ENCODE assay signal across 12 cellular contexts in the genomic region with DNA sequence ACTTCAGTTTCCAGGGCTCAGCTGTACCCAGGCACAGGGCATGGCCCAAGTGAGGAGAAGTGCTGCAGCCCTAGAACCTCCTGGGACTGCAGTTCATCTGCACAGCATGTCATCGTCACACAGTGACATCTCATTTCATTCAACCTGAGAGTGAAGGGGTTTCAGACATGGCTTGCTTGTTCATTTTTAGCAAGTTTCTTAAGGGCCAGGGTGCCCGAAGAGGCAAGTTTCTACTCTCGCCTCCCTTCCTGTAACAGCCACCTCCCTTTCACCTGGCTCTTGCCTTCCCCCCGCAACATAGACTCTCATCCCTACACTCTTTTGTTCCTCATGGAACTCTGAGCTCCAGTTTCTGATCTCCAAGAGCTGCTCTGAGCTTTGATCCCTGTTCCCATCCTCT.
DNase-seq lines count a peak whose midpoint lies in the region; ATAC-seq, FAIRE-seq and TF ChIP-seq lines count a peak whose summit lies in the region.
"Had no signal": no experiment of that assay in that cellular context is flagged by ENCODE, and none has a peak within 500 bp of the region (broad histone marks: within the 10 kb centered on the region; RNA-seq: fewer than 3 reads in every experiment).

No MANE protein-coding gene starts in this region.

- H3K27me3 ChIP-seq in KMS-11 (ENCODE audit: insufficient read depth, low read depth) (no peaks in the 10 kb centered on the region), small intestine (ENCODE audit: control insufficient read depth in 2 of 2, insufficient read depth in 2 of 2, low read length in 2 of 2) (no peaks in the 10 kb centered on the region)

- H3K4me2 ChIP-seq in KMS-11 = peak overlapping the region; percentile 62

- H3K4me1 ChIP-seq in KMS-11 (ENCODE audit: low read depth, poor library complexity, severe bottlenecking) (peaks cover 96% of the 10 kb centered on the region), small intestine (ENCODE audit: control insufficient read depth in 2 of 2, insufficient read depth in 1 of 2, low read depth in 1 of 2, low read length in 1 of 2) (peaks cover 13 to 16% of the 10 kb centered on the region in 2 donors)

- H3K4me3 Mint-ChIP-seq in HFFc6 = no peak overlapping the region
- H3K4me3 Mint-ChIP-seq in activated CD8-positive, alpha-beta T cell treated with anti-CD3 and anti-CD28 coated beads, Interleukin-2, amount 10 ng/mL, durations not matched to agents 7 days and 5 days = no peak overlapping the region

- H3K36me3 ChIP-seq in KMS-11 (ENCODE audit: insufficient read depth) = no peaks in the 10 kb centered on the region
- no peaks in the 10 kb centered on the region for H3K36me3 ChIP-seq in small intestine (ENCODE audit: control insufficient read depth in 2 of 2, insufficient read depth in 2 of 2, low read length in 2 of 2)

- 85 to 93% (median 89%) methylated on average over 4 of the region's 4 CpGs for WGBS in small intestine, 3 donors

- no peaks in the 10 kb centered on the region; the same call in 1 of the 2 replicates for H3K27me3 Mint-ChIP-seq in HFFc6 (ENCODE audit: insufficient read depth)
- no peaks in the 10 kb centered on the region for H3K27me3 Mint-ChIP-seq in activated CD8-positive, alpha-beta T cell treated with anti-CD3 and anti-CD28 coated beads, Interleukin-2, amount 10 ng/mL, durations not matched to agents 7 days and 5 days (ENCODE audit: low read depth)

- CTCF ChIA-PET in activated CD8-positive, alpha-beta T cell treated with anti-CD3 and anti-CD28 coated beads, Interleukin-2, amount 10 ng/mL, durations not matched to agents 7 days and 5 days (lab: Charles Lee) = no interaction called here

- no peak overlapping the region for H3K27ac Mint-ChIP-seq in HFFc6
- H3K27ac Mint-ChIP-seq in activated CD8-positive, alpha-beta T cell treated with anti-CD3 and anti-CD28 coated beads, Interleukin-2, amount 10 ng/mL, durations not matched to agents 7 days and 5 days = no peak overlapping the region

- H4K20me1 ChIP-seq in KMS-11 (ENCODE audit: insufficient read depth) = no peaks in the 10 kb centered on the region

- H3K36me3 Mint-ChIP-seq in HFFc6 (ENCODE audit: low read depth) = no peaks in the 10 kb centered on the region
- no peaks in the 10 kb centered on the region for H3K36me3 Mint-ChIP-seq in activated CD8-positive, alpha-beta T cell treated with anti-CD3 and anti-CD28 coated beads, Interleukin-2, amount 10 ng/mL, durations not matched to agents 7 days and 5 days (ENCODE audit: low read depth)

- no peaks in the 10 kb centered on the region for H3K9me3 ChIP-seq in small intestine (ENCODE audit: control insufficient read depth, low read depth)

- peaks cover 30% of the 10 kb centered on the region; the same call in 1 of the 2 replicates for H3K79me2 ChIP-seq in KMS-11 (ENCODE audit: insufficient read depth, low read depth)

- FAIRE-seq in small intestine (lab: Jason Lieb, UNC) = no peak
- FAIRE-seq: K562 had no signal

- DNase-seq in small intestine (no peak), HFFc6 (no peak), SKM-1 treated with dmso at 0.1 percent for 144 hours (lab: John Stamatoyannopoulos, UW; ENCODE audit: unreplicated experiment) (no peak)
- no peak for DNase-seq in activated CD8-positive, alpha-beta T cell treated with anti-CD3 and anti-CD28 coated beads, Interleukin-2, amount 10 ng/mL, durations not matched to agents 7 days and 5 days
- DNase-seq: activated CD8-positive, alpha-beta memory T cell treated with anti-CD3 and anti-CD28 coated beads, Interleukin-2, amount 50 U/mL, for 48 hours; NCI-H524 treated with DMSO at 0.1 percent for 48 hours had no signal

- H3K27ac ChIP-seq in KMS-11 (peak overlapping the region; percentile 42; the same call in 1 of the 2 replicates), small intestine (ENCODE audit: low read depth in 1 of 2, low read length in 1 of 2) (no peak overlapping the region)
- H3K27ac ChIP-seq: C4-2B had no signal

- TF ChIP-seq CTCF in KMS-11 (conservative IDR thresholded peaks at IDR 0.05; ENCODE audit: low read depth, low read length) (no peak), HFFc6 (IDR thresholded peaks at IDR 0.05) (no peak)

- H3K4me1 Mint-ChIP-seq in HFFc6 (ENCODE audit: low read depth) = peaks cover 30% of the 10 kb centered on the region
- H3K4me1 Mint-ChIP-seq in activated CD8-positive, alpha-beta T cell treated with anti-CD3 and anti-CD28 coated beads, Interleukin-2, amount 10 ng/mL, durations not matched to agents 7 days and 5 days (ENCODE audit: low read depth) = peaks cover 21% of the 10 kb centered on the region

- no peak overlapping the region for H2AFZ ChIP-seq in KMS-11 (ENCODE audit: low read depth)

- POLR2A ChIA-PET in activated CD8-positive, alpha-beta T cell treated with anti-CD3 and anti-CD28 coated beads, Interleukin-2, amount 10 ng/mL, durations not matched to agents 7 days and 5 days (lab: Charles Lee) = no interaction called here

- peak overlapping the region; percentile 5; the same call in 1 of the 2 replicates for H3K9ac ChIP-seq in KMS-11

- ATAC-seq in GM18502 (IDR thresholded peaks at IDR 0.05; ENCODE audit: poor library complexity, unreplicated experiment) (peak; percentile 86), GM19452 (IDR thresholded peaks at IDR 0.05; ENCODE audit: unreplicated experiment) (peak; percentile 64), HG02885 (IDR thresholded peaks at IDR 0.05; ENCODE audit: poor library complexity, unreplicated experiment) (peak; percentile 78)
- no peak for ATAC-seq in activated CD8-positive, alpha-beta T cell treated with anti-CD3 and anti-CD28 coated beads, Interleukin-2, amount 10 ng/mL, durations not matched to agents 7 days and 5 days
- ATAC-seq: K562 had no signal

- peak overlapping the region; percentile 10 for H3K4me3 ChIP-seq in KMS-11 (IDR thresholded peaks at IDR 0.05; ENCODE audit: insufficient read depth, low read depth, low read length)
- H3K4me3 ChIP-seq in small intestine (ENCODE audit: low read depth in 1 of 2, low read length in 2 of 2) = no peak overlapping the region
- H3K4me3 ChIP-seq: K562 had no signal

- no peaks in the 10 kb centered on the region for H3K9me3 Mint-ChIP-seq in HFFc6
- H3K9me3 Mint-ChIP-seq in activated CD8-positive, alpha-beta T cell treated with anti-CD3 and anti-CD28 coated beads, Interleukin-2, amount 10 ng/mL, durations not matched to agents 7 days and 5 days (ENCODE audit: insufficient read depth) = no peaks in the 10 kb centered on the region
